In the genomic region with DNA sequence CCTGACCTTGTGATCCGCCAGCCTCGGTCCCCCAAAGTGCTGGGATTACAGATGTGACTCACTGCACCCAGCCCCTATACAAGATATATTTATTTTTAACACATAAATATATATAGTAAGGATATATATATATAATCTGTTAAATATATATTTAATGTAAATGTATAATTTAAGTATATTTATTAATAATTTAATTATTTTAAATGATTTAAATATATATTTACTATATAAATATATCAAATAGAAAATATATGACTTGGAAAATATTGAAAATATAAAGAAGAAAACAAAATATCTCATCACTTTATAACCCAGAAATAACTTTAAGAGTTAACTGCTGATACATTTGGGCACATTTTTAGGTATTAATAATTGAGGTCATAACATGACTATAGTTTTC, we compare ENCODE assay signal across 17 cellular contexts.
DNase-seq lines count a peak whose midpoint lies in the region; ATAC-seq, FAIRE-seq and TF ChIP-seq lines count a peak whose summit lies in the region.
"Had no signal": no experiment of that assay in that cellular context is flagged by ENCODE, and none has a peak within 500 bp of the region (broad histone marks: within the 10 kb centered on the region; RNA-seq: fewer than 3 reads in every experiment).

No MANE protein-coding gene starts in this region.

- intact Hi-C loops in esophagus muscularis mucosa (cut with DNase I) (no loop called here), pancreas (cut with DNase I) (no loop called here)

- TF ChIP-seq EP300 in esophagus muscularis mucosa (IDR thresholded peaks at IDR 0.05) = no peak

- 98% methylated on average over 2 of the region's 2 CpGs for WGBS in esophagus muscularis mucosa
- 98 to 100% methylated on average over 2 of the region's 2 CpGs for WGBS in pancreas, 2 donors

- DNase-seq in esophagus muscularis mucosa (ENCODE audit: extremely low spot score) (peak; percentile 29), pancreas (no peak), germinal center (ENCODE audit: low spot score) (no peak), midbrain (lab: John Stamatoyannopoulos, UW) (no peak)
- DNase-seq: AML-193; Caco-2; CD4-positive, alpha-beta T cell; DMS79; GF-D8; H9 had no signal

- H3K4me1 ChIP-seq in esophagus muscularis mucosa (peaks cover 5 to 17% (median 9%) of the 10 kb centered on the region in 4 donors), pancreas (no peaks in the 10 kb centered on the region)

- no peaks in the 10 kb centered on the region for H3K9me3 ChIP-seq in esophagus muscularis mucosa
- no peaks in the 10 kb centered on the region for H3K9me3 ChIP-seq in pancreas
- H3K9me3 ChIP-seq: A549 had no signal

- H3K36me3 ChIP-seq in esophagus muscularis mucosa (peaks cover 43 to 87% (median 65%) of the 10 kb centered on the region in 4 donors), pancreas (peaks cover 2 to 56% (median 31%) of the 10 kb centered on the region in 3 donors)

- ATAC-seq in pancreas = no peak
- no peak for ATAC-seq in GM21786 (IDR thresholded peaks at IDR 0.05; ENCODE audit: unreplicated experiment)
- ATAC-seq: A549 had no signal

- H3K27me3 ChIP-seq in esophagus muscularis mucosa (no peaks in the 10 kb centered on the region), pancreas (no peaks in the 10 kb centered on the region)

- TF ChIP-seq CTCF in esophagus muscularis mucosa (IDR thresholded peaks at IDR 0.05) (no peak), pancreas (IDR thresholded peaks at IDR 0.05) (no peak)

- H3K27ac ChIP-seq in esophagus muscularis mucosa (replicated peaks in 1 of 4) (no peak overlapping the region), pancreas (no peak overlapping the region)
- H3K27ac ChIP-seq: C4-2B, HL-60 had no signal

- H3K4me3 ChIP-seq in esophagus muscularis mucosa (no peak overlapping the region), pancreas (no peak overlapping the region)
- H3K4me3 ChIP-seq: A549 had no signal

- peak; percentile 84 for FAIRE-seq in TTC549 (lab: Jason Lieb, UNC)
- FAIRE-seq in pancreas (lab: Jason Lieb, UNC) = peak; percentile 66
- FAIRE-seq: A549, D721Med, H1 had no signal

- no peak for TF ChIP-seq POLR2A in esophagus muscularis mucosa (IDR thresholded peaks at IDR 0.05; ENCODE audit: low read depth)
